Comparison of ENCODE assay signal across 13 cellular contexts in genomic region chr20:63695419-63696310, GRCh38. TPM values are rescaled to one million over a fixed set of nuclear protein-coding genes. Genes with fewer than 3 reads are reported as not detected.
A peak's percentile ranks its signal among the peaks of the same experiment; 100 is the strongest.
DNase-seq lines count a peak whose midpoint lies in the region; ATAC-seq and TF ChIP-seq lines count a peak whose summit lies in the region.
"Had no signal": no experiment of that assay in that cellular context is flagged by ENCODE, and none has a peak within 500 bp of the region (broad histone marks: within the 10 kb centered on the region; RNA-seq: fewer than 3 reads in every experiment).

No MANE protein-coding gene starts in this region.

- no peak overlapping the region for H3K4me2 ChIP-seq in OCI-LY7 (ENCODE audit: low read length)

- no peaks in the 10 kb centered on the region for H3K9me3 ChIP-seq in CD8-positive, alpha-beta T cell (ENCODE audit: low read length)
- no peaks in the 10 kb centered on the region for H3K9me3 ChIP-seq in OCI-LY7 (ENCODE audit: low read length)

- H3K4me1 ChIP-seq in CD8-positive, alpha-beta T cell (ENCODE audit: insufficient read depth, low read length), result peaks cover 31% of the 10 kb centered on the region
- H3K4me1 ChIP-seq in OCI-LY7 (ENCODE audit: insufficient read depth, low read length, poor library complexity, severe bottlenecking), result peaks cover 9% of the 10 kb centered on the region

- no peaks in the 10 kb centered on the region for H3K27me3 ChIP-seq in CD8-positive, alpha-beta T cell (ENCODE audit: insufficient read depth, low read length)

- no peaks in the 10 kb centered on the region for H4K20me1 ChIP-seq in OCI-LY7 (ENCODE audit: insufficient read depth, low read length)

- H3K4me1 Mint-ChIP-seq in CD8-positive, alpha-beta T cell (ENCODE audit: low read depth), result peaks cover 14% of the 10 kb centered on the region
- H3K4me1 Mint-ChIP-seq in naive thymus-derived CD8-positive, alpha-beta T cell, result peaks cover 5 to 24% (median 16%) of the 10 kb centered on the region in 4 donors
- no peaks in the 10 kb centered on the region for H3K4me1 Mint-ChIP-seq in progenitor cell of endocrine pancreas (ENCODE audit: low read depth)

- no peak overlapping the region for H2AFZ ChIP-seq in OCI-LY7 (ENCODE audit: low read length)

- H3K4me3 ChIP-seq in CD8-positive, alpha-beta T cell (ENCODE audit: low read depth, low read length), result no peak overlapping the region
- no peak overlapping the region for H3K4me3 ChIP-seq in OCI-LY7 (ENCODE audit: low read depth, low read length, poor library complexity, severe bottlenecking)

- no peaks in the 10 kb centered on the region for H3K9me2 ChIP-seq in OCI-LY7 (ENCODE audit: insufficient read depth, low read length)

- CTCF ChIA-PET in CD8-positive, alpha-beta T cell (lab: Charles Lee), result interaction anchor here (1.1 kb wide), 1 partner anchor 43 kb away, joined by 3 read pairs; the partner anchor contains the start of gene SLC2A4RG
- CTCF ChIA-PET in OCI-LY7 (lab: Charles Lee; ENCODE audit: unreplicated experiment), result no interaction called here

- H3K4me3 Mint-ChIP-seq in CD8-positive, alpha-beta T cell, result peak overlapping the region; percentile 54
- H3K4me3 Mint-ChIP-seq in naive thymus-derived CD8-positive, alpha-beta T cell, result peak overlapping the region in 8 of 10 donors; percentile 46 to 76 (median 67)
- no peak overlapping the region for H3K4me3 Mint-ChIP-seq in progenitor cell of endocrine pancreas (ENCODE audit: low read depth)
- H3K4me3 Mint-ChIP-seq: activated CD4-positive, alpha-beta T cell treated with anti-CD3 and anti-CD28 coated beads, Interleukin-2, amount 10 ng/mL, durations not matched to agents 24 days and 14 days; activated naive CD4-positive, alpha-beta T cell treated with anti-CD3 and anti-CD28 coated beads for 36 hours had no signal

- H3K36me3 ChIP-seq in CD8-positive, alpha-beta T cell (ENCODE audit: insufficient read depth, low read length), result no peaks in the 10 kb centered on the region
- peaks cover 32% of the 10 kb centered on the region for H3K36me3 ChIP-seq in OCI-LY7 (ENCODE audit: insufficient read depth, low read length)

- POLR2A ChIA-PET in CD8-positive, alpha-beta T cell (lab: Charles Lee), result interaction anchor here (1.2 to 2.3 kb wide), 4 partner anchors 12 to 46 kb away, joined by 3 to 6 read pairs (median 4); partner anchors contain the start of genes ARFRP1, LIME1 and ZGPAT
- POLR2A ChIA-PET in OCI-LY7 (lab: Charles Lee), result no interaction called here
- POLR2A ChIA-PET in naive thymus-derived CD8-positive, alpha-beta T cell (lab: Charles Lee), result interaction anchor here (0.6 to 4.4 kb wide), 6 partner anchors 9 to 41 kb away, joined by 3 to 28 read pairs (median 3); partner anchors contain the start of genes ARFRP1, LIME1, RTEL1 and ZGPAT

- H3K27ac ChIP-seq in CD8-positive, alpha-beta T cell (ENCODE audit: low read depth, low read length), result no peak overlapping the region
- H3K27ac ChIP-seq in OCI-LY7 (ENCODE audit: low read depth, low read length, poor library complexity, severe bottlenecking) (no peak overlapping the region), epithelial cell of prostate (peak overlapping the region; percentile 90)

- intact Hi-C loops in CD8-positive, alpha-beta T cell (cut with DNase I, micrococcal nuclease), result no loop called here
- intact Hi-C loops in OCI-LY7 (cut with micrococcal nuclease; ENCODE audit: unreplicated experiment), result no loop called here

- ATAC-seq in CD8-positive, alpha-beta T cell, result no peak
- no peak for ATAC-seq in naive thymus-derived CD8-positive, alpha-beta T cell
- no peak for ATAC-seq in HG02571 (IDR thresholded peaks at IDR 0.05; ENCODE audit: unreplicated experiment)

- no peaks in the 10 kb centered on the region for H3K27me3 Mint-ChIP-seq in CD8-positive, alpha-beta T cell (ENCODE audit: low read depth)
- H3K27me3 Mint-ChIP-seq in naive thymus-derived CD8-positive, alpha-beta T cell, result no peaks in the 10 kb centered on the region
- H3K27me3 Mint-ChIP-seq in progenitor cell of endocrine pancreas, result no peaks in the 10 kb centered on the region
- H3K27me3 Mint-ChIP-seq: activated CD4-positive, alpha-beta T cell treated with anti-CD3 and anti-CD28 coated beads, Interleukin-2, amount 10 ng/mL, durations not matched to agents 24 days and 14 days; CD4-positive, alpha-beta memory T cell had no signal

- H3K79me2 ChIP-seq in OCI-LY7 (ENCODE audit: insufficient read depth, low read depth, low read length), result no peaks in the 10 kb centered on the region

- TSS peak; percentile 63 for BruUV-seq in OCI-LY7 (replicated peaks; lab: Mats Ljungman, UMichigan)

- peak overlapping the region; percentile 28 for H3K27ac Mint-ChIP-seq in CD8-positive, alpha-beta T cell
- peak overlapping the region in 7 of 10 donors; percentile 53 to 80 (median 66) for H3K27ac Mint-ChIP-seq in naive thymus-derived CD8-positive, alpha-beta T cell
- H3K27ac Mint-ChIP-seq in progenitor cell of endocrine pancreas, result no peak overlapping the region
- H3K27ac Mint-ChIP-seq: activated CD4-positive, alpha-beta T cell treated with anti-CD3 and anti-CD28 coated beads, Interleukin-2, amount 10 ng/mL, durations not matched to agents 24 days and 14 days; activated naive CD4-positive, alpha-beta T cell treated with anti-CD3 and anti-CD28 coated beads for 36 hours had no signal

- no peaks in the 10 kb centered on the region for H3K9me3 Mint-ChIP-seq in CD8-positive, alpha-beta T cell
- peaks cover 0 to 5% (median 0%) of the 10 kb centered on the region in 9 donors for H3K9me3 Mint-ChIP-seq in naive thymus-derived CD8-positive, alpha-beta T cell
- H3K9me3 Mint-ChIP-seq in progenitor cell of endocrine pancreas (ENCODE audit: low read depth), result no peaks in the 10 kb centered on the region
- H3K9me3 Mint-ChIP-seq: activated CD4-positive, alpha-beta T cell treated with anti-CD3 and anti-CD28 coated beads, Interleukin-2, amount 10 ng/mL, durations not matched to agents 24 days and 14 days; activated naive CD4-positive, alpha-beta T cell treated with anti-CD3 and anti-CD28 coated beads for 36 hours had no signal

- TF ChIP-seq CTCF in CD8-positive, alpha-beta T cell (IDR thresholded peaks at IDR 0.05), result no peak
- TF ChIP-seq CTCF in OCI-LY7 (conservative IDR thresholded peaks at IDR 0.05; ENCODE audit: low read length) (no peak), progenitor cell of endocrine pancreas (IDR thresholded peaks at IDR 0.05; ENCODE audit: unreplicated experiment) (no peak)

- peaks cover 2% of the 10 kb centered on the region for H3K36me3 Mint-ChIP-seq in CD8-positive, alpha-beta T cell
- peaks cover 0 to 5% (median 0%) of the 10 kb centered on the region in 3 donors for H3K36me3 Mint-ChIP-seq in naive thymus-derived CD8-positive, alpha-beta T cell
- peaks cover 2% of the 10 kb centered on the region for H3K36me3 Mint-ChIP-seq in progenitor cell of endocrine pancreas (ENCODE audit: insufficient read depth)

- DNase-seq in CD8-positive, alpha-beta T cell, result no peak
- DNase-seq in OCI-LY7 (ENCODE audit: low spot score), result no peak
- no peak for DNase-seq in epithelial cell of prostate (ENCODE audit: low read depth, low spot score)
- peak in 1 of 10 donors; percentile 3 for DNase-seq in naive thymus-derived CD8-positive, alpha-beta T cell
- no peak for DNase-seq in NCI-H1436 (lab: John Stamatoyannopoulos, UW)
- DNase-seq in progenitor cell of endocrine pancreas (ENCODE audit: low spot score, unreplicated experiment), result no peak
- no peak for DNase-seq in NCI-H526 (lab: John Stamatoyannopoulos, UW)
- DNase-seq: activated CD4-positive, alpha-beta T cell treated with anti-CD3 and anti-CD28 coated beads, Interleukin-2, amount 10 ng/mL, durations not matched to agents 24 days and 14 days; midbrain; NCI-H524 had no signal

RNA-seq across cellular contexts. Expression of gene TNFRSF6B, which starts 0.8 kb away (rescaled TPM):
- 1 to 10 TPM; 2.0 to 3.0 TPM for total RNA-seq in CD8-positive, alpha-beta T cell
- 1.4 and 6.6 TPM in 2 replicates for total RNA-seq in OCI-LY7 (2014; rRNA removed; shearing (Covaris generic))
- total RNA-seq in OCI-LY7 (2022), result 1.0 TPM in 1 of 2 replicates, not detected in the other
- total RNA-seq in naive thymus-derived CD8-positive, alpha-beta T cell, result 1 to 10 TPM in 1 of 2 experiments, under 1 TPM in 1; 0.96 to 1.1 TPM
- under 1 TPM in 2 of 3 donors, not detected in 1; 0.22 to 0.84 TPM for polyA plus RNA-seq in naive thymus-derived CD8-positive, alpha-beta T cell
- not detected in 2 replicates for total RNA-seq in progenitor cell of endocrine pancreas
- total RNA-seq: activated CD4-positive, alpha-beta T cell treated with anti-CD3 and anti-CD28 coated beads, Interleukin-2, amount 10 ng/mL, durations not matched to agents 24 days and 14 days; activated naive CD4-positive, alpha-beta T cell treated with anti-CD3 and anti-CD28 coated beads for 36 hours; CD4-positive, alpha-beta memory T cell had no signal
- polyA plus RNA-seq: CD4-positive, alpha-beta memory T cell had no signal

RNA-seq across cellular contexts. Expression of gene ARFRP1, which starts 12.1 kb away (rescaled TPM):
- total RNA-seq in CD8-positive, alpha-beta T cell, result 10 to 100 TPM; 25.1 to 28.6 TPM
- 47.9 and 53.3 TPM in 2 replicates for total RNA-seq in OCI-LY7 (2014; rRNA removed; shearing (Covaris generic))
- total RNA-seq in OCI-LY7 (2022) (82.1 and 85.6 TPM in 2 replicates), progenitor cell of endocrine pancreas (51.0 and 53.8 TPM in 2 replicates)
- 100 to 1,000 TPM; 106 to 108 TPM for total RNA-seq in naive thymus-derived CD8-positive, alpha-beta T cell
- 10 to 100 TPM; 60.1 to 92.1 (median 80.9) TPM for polyA plus RNA-seq in naive thymus-derived CD8-positive, alpha-beta T cell

RNA-seq across cellular contexts. Expression of gene ZGPAT, which starts 12.2 kb away (rescaled TPM):
- total RNA-seq in CD8-positive, alpha-beta T cell, result 10 to 100 TPM; 25.5 to 25.7 TPM
- 43.1 and 43.9 TPM in 2 replicates for total RNA-seq in OCI-LY7 (2014; rRNA removed; shearing (Covaris generic))
- total RNA-seq in OCI-LY7 (2022) (50.8 and 55.4 TPM in 2 replicates), progenitor cell of endocrine pancreas (38.5 and 39.0 TPM in 2 replicates)
- total RNA-seq in naive thymus-derived CD8-positive, alpha-beta T cell, result 10 to 100 TPM; 52.6 to 53.9 TPM
- polyA plus RNA-seq in naive thymus-derived CD8-positive, alpha-beta T cell, result 10 to 100 TPM; 42.3 to 73.8 (median 47.1) TPM

RNA-seq across cellular contexts. Expression of gene RTEL1, which starts 37.6 kb away (rescaled TPM):
- total RNA-seq in CD8-positive, alpha-beta T cell, result 10 to 100 TPM; 21.4 to 24.9 TPM
- total RNA-seq in OCI-LY7 (2014; rRNA removed; shearing (Covaris generic)), result 20.0 and 22.5 TPM in 2 replicates
- total RNA-seq in OCI-LY7 (2022) (47.2 and 55.0 TPM in 2 replicates), progenitor cell of endocrine pancreas (35.5 and 39.7 TPM in 2 replicates)
- total RNA-seq in naive thymus-derived CD8-positive, alpha-beta T cell, result 10 to 100 TPM; 23.6 to 25.5 TPM
- 1 to 10 TPM; 3.2 to 6.8 (median 4.4) TPM for polyA plus RNA-seq in naive thymus-derived CD8-positive, alpha-beta T cell

RNA-seq across cellular contexts. Expression of gene LIME1, which starts 40.8 kb away (rescaled TPM):
- total RNA-seq in CD8-positive, alpha-beta T cell, result 100 to 1,000 TPM; 118 to 123 TPM
- 66.3 and 76.4 TPM in 2 replicates for total RNA-seq in OCI-LY7 (2014; rRNA removed; shearing (Covaris generic))
- total RNA-seq in OCI-LY7 (2022) (67.9 and 75.6 TPM in 2 replicates), progenitor cell of endocrine pancreas (17.2 and 21.0 TPM in 2 replicates)
- 100 to 1,000 TPM in 1 of 2 experiments, 10 to 100 TPM in 1; 95.0 to 104 TPM for total RNA-seq in naive thymus-derived CD8-positive, alpha-beta T cell
- polyA plus RNA-seq in naive thymus-derived CD8-positive, alpha-beta T cell, result 100 to 1,000 TPM; 255 to 292 (median 282) TPM
